Comparison of ENCODE assay signal across 9 cellular contexts in the genomic region with DNA sequence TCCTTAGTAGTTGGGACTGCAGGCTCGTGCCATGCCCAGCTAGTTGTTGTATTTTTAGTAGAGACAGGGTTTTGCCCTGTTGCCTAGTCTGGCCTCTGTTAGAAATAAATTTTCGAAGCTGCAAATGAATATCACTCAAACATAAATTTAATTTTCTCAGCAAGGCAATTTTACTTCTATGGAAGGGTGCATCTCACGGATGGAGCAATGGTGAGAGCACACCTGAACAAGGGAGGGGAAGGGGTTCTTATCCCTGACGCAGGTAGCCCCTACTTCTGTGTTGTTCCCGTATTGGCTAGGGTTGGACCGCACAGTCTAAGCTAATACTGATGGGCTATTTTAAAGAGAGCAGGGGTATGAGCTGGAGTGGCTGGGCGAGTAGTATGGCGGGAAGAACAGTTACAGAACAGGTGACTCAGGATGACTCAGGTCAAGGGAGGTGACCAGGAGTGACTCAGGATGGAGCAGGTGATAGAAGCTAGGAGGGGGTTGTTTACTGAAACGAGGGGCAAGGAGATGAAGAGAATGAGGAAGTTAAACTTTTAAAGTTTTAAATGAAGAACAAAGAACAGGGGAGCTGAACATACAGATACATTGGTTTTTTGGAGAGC. TPM values are rescaled to one million over a fixed set of nuclear protein-coding genes. Genes with fewer than 3 reads are reported as not detected.
DNase-seq lines count a peak whose midpoint lies in the region; FAIRE-seq and TF ChIP-seq lines count a peak whose summit lies in the region.
"Had no signal": no experiment of that assay in that cellular context is flagged by ENCODE, and none has a peak within 500 bp of the region (broad histone marks: within the 10 kb centered on the region; RNA-seq: fewer than 3 reads in every experiment).

No MANE protein-coding gene starts in this region.

- no peak for TF ChIP-seq POLR2A in breast epithelium (IDR thresholded peaks at IDR 0.05)
- TF ChIP-seq POLR2A in erythroblast (IDR thresholded peaks at IDR 0.05; ENCODE audit: low read length), result no peak

- H3K9me3 ChIP-seq in breast epithelium, result no peaks in the 10 kb centered on the region
- H3K9me3 ChIP-seq in thymus (ENCODE audit: control insufficient read depth), result peaks cover 7% of the 10 kb centered on the region
- no peaks in the 10 kb centered on the region for H3K9me3 ChIP-seq in BE2C
- peaks cover 0 to 4% of the 10 kb centered on the region in 2 donors for H3K9me3 ChIP-seq in kidney (ENCODE audit: control insufficient read depth in 1 of 2, low read length in 2 of 2)

- intact Hi-C loops in MCF 10A (cut with micrococcal nuclease), result no loop called here
- intact Hi-C loops in breast epithelium (cut with DNase I; ENCODE audit: low total_unique reads), result no loop called here
- intact Hi-C loops in kidney (cut with DNase I), result no loop called here

- H3K4me1 ChIP-seq in breast epithelium (peaks cover 0 to 4% of the 10 kb centered on the region in 2 donors), thymus (ENCODE audit: control insufficient read depth, insufficient read depth, low read length) (peaks cover 28% of the 10 kb centered on the region), BE2C (no peaks in the 10 kb centered on the region), kidney (ENCODE audit: control insufficient read depth in 1 of 2, insufficient read depth in 1 of 2, low read depth in 1 of 2, low read length in 2 of 2) (no peaks in the 10 kb centered on the region)

- H3K27ac Mint-ChIP-seq in MCF 10A (ENCODE audit: low read depth, unreplicated experiment), result peak overlapping the region; percentile 44

- no peak for FAIRE-seq in kidney (lab: Jason Lieb, UNC)

- H3K36me3 ChIP-seq in breast epithelium, result no peaks in the 10 kb centered on the region
- H3K36me3 ChIP-seq in thymus (ENCODE audit: control insufficient read depth, insufficient read depth), result peaks cover 43% of the 10 kb centered on the region
- H3K36me3 ChIP-seq in BE2C, result peaks cover 39% of the 10 kb centered on the region
- H3K36me3 ChIP-seq in kidney (ENCODE audit: control insufficient read depth in 1 of 2, insufficient read depth in 2 of 2, low read length in 2 of 2), result peaks cover 8 to 12% of the 10 kb centered on the region in 2 donors

- H3K27me3 Mint-ChIP-seq in MCF 10A (ENCODE audit: insufficient read depth, unreplicated experiment), result no peaks in the 10 kb centered on the region

- H3K9me3 Mint-ChIP-seq in MCF 10A (ENCODE audit: unreplicated experiment), result peaks cover 14% of the 10 kb centered on the region

- H3K4me3 ChIP-seq in breast epithelium (no peak overlapping the region), thymus (ENCODE audit: low read length) (no peak overlapping the region), BE2C (ENCODE audit: low read depth, low read length) (no peak overlapping the region), kidney (ENCODE audit: low read length in 2 of 2) (no peak overlapping the region)

- WGBS in thymus, result 90% methylated on average over 9 of the region's 9 CpGs

- CTCF ChIA-PET in MCF 10A (lab: Yijun Ruan, JAX), result interaction anchor here (0.6 to 3.6 kb wide), 11 partner anchors 9 to 618 kb away, joined by 3 to 17 read pairs (median 3); no protein-coding TSS in a partner anchor
- CTCF ChIA-PET in RWPE1 (lab: Yijun Ruan, JAX), result interaction anchor here (0.6 to 1.8 kb wide), 5 partner anchors 11 to 283 kb away, joined by 3 to 7 read pairs (median 4); no protein-coding TSS in a partner anchor

- BruUV-seq in MCF 10A (replicated peaks; lab: Mats Ljungman, UMichigan), result no TSS peak

- no peak overlapping the region for H3K27ac ChIP-seq in breast epithelium
- no peak overlapping the region for H3K27ac ChIP-seq in RWPE1
- peak overlapping the region; percentile 52 for H3K27ac ChIP-seq in thymus (ENCODE audit: low read depth)
- H3K27ac ChIP-seq in kidney (ENCODE audit: low read depth in 2 of 2, low read length in 2 of 2), result no peak overlapping the region

- POLR2A ChIA-PET in MCF 10A (lab: Yijun Ruan, JAX) (interaction anchor here (0.6 to 7.4 kb wide), 12 partner anchors 7 to 237 kb away, joined by 3 to 99 read pairs (median 6); partner anchors contain the start of genes MDM4 and PIK3C2B), RWPE1 (lab: Yijun Ruan, JAX; ENCODE audit: low non-redundant PET) (no interaction called here)

- H3K27me3 ChIP-seq in breast epithelium (no peaks in the 10 kb centered on the region), thymus (ENCODE audit: control insufficient read depth, insufficient read depth) (no peaks in the 10 kb centered on the region), BE2C (no peaks in the 10 kb centered on the region)

- no peak overlapping the region for H3K9ac ChIP-seq in kidney (ENCODE audit: low read length in 2 of 2)

- DNase-seq in MCF 10A (ENCODE audit: unreplicated experiment) (peak; percentile 50), breast epithelium (ENCODE audit: low spot score in 2 of 2) (no peak), RWPE1 (ENCODE audit: low spot score) (peak; percentile 67), erythroblast (lab: John Stamatoyannopoulos, UW) (peak; percentile 33 to 42), BE2C (no peak), NCI-H2029 treated with DMSO at 0.1 percent for 48 hours (lab: John Stamatoyannopoulos, UW) (no peak), kidney (no peak)
- DNase-seq: posterior cingulate gyrus had no signal

- TF ChIP-seq CTCF in MCF 10A (IDR thresholded peaks at IDR 0.05; ENCODE audit: unreplicated experiment), result no peak
- no peak for TF ChIP-seq CTCF in breast epithelium (IDR thresholded peaks at IDR 0.05)
- TF ChIP-seq CTCF in RWPE1 (conservative IDR thresholded peaks at IDR 0.05; ENCODE audit: low read depth), result no peak
- TF ChIP-seq CTCF in BE2C (IDR thresholded peaks at IDR 0.05; ENCODE audit: low read depth, low read length), result no peak
- TF ChIP-seq CTCF in kidney (IDR thresholded peaks at IDR 0.05; ENCODE audit: borderline replicate concordance, extremely low read depth, insufficient read depth), result no peak

- H3K4me1 Mint-ChIP-seq in MCF 10A (ENCODE audit: insufficient read depth, unreplicated experiment), result peaks cover 33% of the 10 kb centered on the region

- peak overlapping the region; percentile 1 for H3K4me3 Mint-ChIP-seq in MCF 10A (ENCODE audit: unreplicated experiment)

- peaks cover 87% of the 10 kb centered on the region for H3K36me3 Mint-ChIP-seq in MCF 10A (ENCODE audit: insufficient read depth, unreplicated experiment)

RNA-seq across cellular contexts. Expression of gene MDM4, which starts 7.5 kb away (rescaled TPM):
- total RNA-seq in MCF 10A (2022) (162 and 174 TPM in 2 replicates), breast epithelium (100 to 1,000 TPM in 2 of 3 donors, 10 to 100 TPM in 1; 63.5 to 128 (median 103) TPM), kidney (87.9 TPM)
- polyA plus RNA-seq in thymus (41.0 TPM), kidney (ENCODE audit: insufficient read depth, low read depth, low replicate concordance) (6.3 TPM)
- polyA plus RNA-seq in BE2C (2012; ENCODE audit: insufficient read depth, insufficient read length, low read depth), result 8.1 TPM

RNA-seq across cellular contexts. Expression of gene PIK3C2B, which starts 29.1 kb away (rescaled TPM):
- total RNA-seq in MCF 10A (2022) (3.4 and 4.4 TPM in 2 replicates), breast epithelium (10 to 100 TPM; 17.6 to 31.5 (median 24.9) TPM), kidney (36.4 TPM)
- polyA plus RNA-seq in thymus (12.6 TPM), kidney (ENCODE audit: insufficient read depth, low read depth, low replicate concordance) (2.5 TPM)
- 51.0 TPM for polyA plus RNA-seq in BE2C (2012; ENCODE audit: insufficient read depth, insufficient read length, low read depth)

Comparison
In these comparisons a context has a peak if more than half of its experiments do, and no peak if none do; other contexts are left out.
1. DNase-seq: peak in MCF 10A (single experiment), RWPE1 (single experiment) and erythroblast (2 of 2); none in breast epithelium (0 of 2), BE2C (single experiment), NCI-H2029 treated with DMSO at 0.1 percent for 48 hours (single experiment) and kidney (single experiment).